In the genomic region with DNA sequence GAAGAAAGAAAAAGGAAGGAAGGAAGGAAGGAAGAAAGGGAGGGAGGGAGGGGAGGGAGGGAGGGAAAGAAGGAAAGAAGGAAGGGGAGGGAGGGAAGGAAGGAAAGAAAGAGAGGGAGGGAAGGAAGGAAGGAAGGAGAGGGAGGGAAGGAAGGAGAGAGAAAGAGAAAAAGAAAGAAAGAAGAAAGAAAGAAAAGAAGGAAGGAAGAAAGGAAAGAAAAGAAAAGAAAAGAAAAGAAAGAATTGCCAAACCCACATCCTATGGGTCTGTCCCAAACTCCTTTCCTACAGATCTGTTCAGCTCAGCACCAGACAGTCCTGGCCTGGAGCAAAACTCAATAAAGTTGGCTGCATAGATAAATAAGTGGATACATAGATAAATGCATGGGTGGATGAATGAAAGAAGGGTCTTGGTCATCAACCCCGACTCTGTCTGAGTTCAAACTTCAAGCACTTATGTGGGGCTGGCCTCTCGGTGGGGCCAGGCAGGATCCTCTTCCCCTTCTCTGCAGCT, we compare ENCODE assay signal across 10 cellular contexts. TPM values are rescaled to one million over a fixed set of nuclear protein-coding genes. Genes with fewer than 3 reads are reported as not detected.
"Had no signal": no experiment of that assay in that cellular context is flagged by ENCODE, and none has a peak within 500 bp of the region (broad histone marks: within the 10 kb centered on the region; RNA-seq: fewer than 3 reads in every experiment).

No MANE protein-coding gene starts in this region.

- H2AFZ ChIP-seq: GM23248 had no signal

- DNase-seq: GM23248, GOT3, H7, IMR-90 had no signal

- H3K36me3 ChIP-seq: HAP-1 had no signal

- H3K4me3 ChIP-seq: GM23248, HAP-1 had no signal

- ATAC-seq: HCT116 had no signal

- H3K4me2 ChIP-seq: KMS-11 had no signal

- H3K9ac ChIP-seq: GM23248, KMS-11 had no signal

- H3K27ac ChIP-seq: GM23248, HL-60, KMS-11 had no signal

- H3K9me3 ChIP-seq: HAP-1 had no signal

RNA-seq across cellular contexts. Expression of gene TLX1, which starts 17.2 kb away (rescaled TPM):
- total RNA-seq: GM23248, H4, H7, HT1080, IMR-90 had no signal
- polyA plus RNA-seq: GM23248, IMR-90 had no signal
